Comparison of ENCODE assay signal across 24 cellular contexts in the genomic region with DNA sequence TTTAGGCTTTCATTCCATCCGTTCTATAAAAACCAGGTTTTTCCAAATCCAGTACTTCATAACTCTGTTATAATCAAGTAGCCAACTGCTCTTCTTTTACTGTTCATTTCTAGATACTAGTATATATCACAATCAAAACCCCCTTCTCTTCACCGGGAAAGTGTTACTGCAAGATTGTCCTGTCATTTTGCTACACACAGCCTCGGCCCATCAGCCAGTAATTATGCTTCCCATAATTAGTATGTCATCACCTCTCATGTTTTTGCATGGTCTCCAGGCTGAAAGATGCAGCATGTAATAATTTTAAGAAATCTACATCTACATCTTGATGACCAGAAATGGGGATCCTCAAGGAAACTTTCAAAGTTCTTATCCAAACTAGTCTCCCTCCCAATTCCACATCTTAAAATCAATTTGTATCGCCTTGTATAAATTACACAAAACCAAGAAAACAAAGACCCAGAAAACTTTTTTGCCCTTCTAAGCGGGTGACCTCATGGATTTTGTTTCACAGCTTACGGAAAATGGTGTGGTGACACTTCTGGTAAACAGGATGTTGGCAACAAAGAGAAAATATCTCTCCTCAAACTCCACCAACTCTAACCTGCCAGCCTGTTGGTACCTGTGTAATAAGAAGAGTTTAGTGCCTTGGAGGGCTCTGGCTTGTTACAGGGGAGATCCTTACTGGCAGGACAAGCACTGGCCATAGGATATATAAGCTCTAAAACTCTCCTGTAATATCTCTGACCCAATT. TPM values are rescaled to one million over a fixed set of nuclear protein-coding genes. Genes with fewer than 3 reads are reported as not detected.
DNase-seq lines count a peak whose midpoint lies in the region; ATAC-seq and TF ChIP-seq lines count a peak whose summit lies in the region.
"Had no signal": no experiment of that assay in that cellular context is flagged by ENCODE, and none has a peak within 500 bp of the region (broad histone marks: within the 10 kb centered on the region; RNA-seq: fewer than 3 reads in every experiment).

No MANE protein-coding gene starts in this region.

- no peak overlapping the region for H3K4me3 ChIP-seq in cardiac muscle cell
- H3K4me3 ChIP-seq in left ventricle myocardium inferior: no peak overlapping the region
- H3K4me3 ChIP-seq in A673 (ENCODE audit: low read depth, low read length, poor library complexity, severe bottlenecking): no peak overlapping the region
- H3K4me3 ChIP-seq: K562, lung, skin epidermis, tibial nerve had no signal

- CTCF ChIA-PET in A673 (lab: Charles Lee): interaction anchor here (1.1 kb wide), 1 partner anchor 184 kb away, joined by 4 read pairs; no protein-coding TSS in a partner anchor

- no peaks in the 10 kb centered on the region for H3K27me3 Mint-ChIP-seq in T-helper 2 cell treated with Interferon-gamma antibody and Interleukin-4, amounts not matched to agents 5 μg/mL and 100 μg/mL, for 36 hours (ENCODE audit: low read depth)
- no peaks in the 10 kb centered on the region for H3K27me3 Mint-ChIP-seq in activated naive CD8-positive, alpha-beta T cell treated with anti-CD3 and anti-CD28 coated beads for 36 hours
- H3K27me3 Mint-ChIP-seq in stimulated activated memory B cell treated with anti-CD40 and anti-IgM and Interleukin-4, amounts not matched to agents 10 μg/mL and 1 μg/mL and 100 μg/mL, for 72 hours: no peaks in the 10 kb centered on the region
- H3K27me3 Mint-ChIP-seq: brain had no signal

- no peak for DNase-seq in cardiac muscle cell (ENCODE audit: low read depth in 1 of 2, low spot score in 1 of 2)
- DNase-seq in left ventricle myocardium inferior: no peak
- no peak for DNase-seq in T-helper 2 cell treated with Interferon-gamma antibody and Interleukin-4, amounts not matched to agents 5 μg/mL and 100 μg/mL, for 36 hours (ENCODE audit: low spot score)
- no peak for DNase-seq in activated naive CD8-positive, alpha-beta T cell treated with anti-CD3 and anti-CD28 coated beads for 36 hours
- DNase-seq in A673 (ENCODE audit: low spot score): no peak
- DNase-seq: endodermal cell; kidney; NCI-H1694; NCI-H2171 treated with DMSO at 0.1 percent for 48 hours; NCI-H526 treated with DMSO at 0.1 percent for 48 hours; nucleus accumbens; RPMI8226; SK-N-SH; stimulated activated CD4-positive, alpha-beta T cell treated with anti-CD3 and anti-CD28 coated beads, Interleukin-2, amount 100 ng/mL, for 24 hours; T-helper 9 cell had no signal

- H3K36me3 Mint-ChIP-seq in T-helper 2 cell treated with Interferon-gamma antibody and Interleukin-4, amounts not matched to agents 5 μg/mL and 100 μg/mL, for 36 hours (ENCODE audit: low read depth): peaks cover 35% of the 10 kb centered on the region
- peaks cover 6% of the 10 kb centered on the region for H3K36me3 Mint-ChIP-seq in activated naive CD8-positive, alpha-beta T cell treated with anti-CD3 and anti-CD28 coated beads for 36 hours
- H3K36me3 Mint-ChIP-seq in stimulated activated memory B cell treated with anti-CD40 and anti-IgM and Interleukin-4, amounts not matched to agents 10 μg/mL and 1 μg/mL and 100 μg/mL, for 72 hours: peaks cover 41% of the 10 kb centered on the region

- no peak for ATAC-seq in stimulated activated memory B cell treated with anti-CD40 and anti-IgM and Interleukin-4, amounts not matched to agents 10 μg/mL and 1 μg/mL and 100 μg/mL, for 72 hours
- ATAC-seq in HG03442 (IDR thresholded peaks at IDR 0.05; ENCODE audit: unreplicated experiment) (no peak), GM18867 (IDR thresholded peaks at IDR 0.05; ENCODE audit: unreplicated experiment) (no peak)
- ATAC-seq: K562, WTC11 had no signal

- H3K9me3 ChIP-seq in cardiac muscle cell (ENCODE audit: low read depth): no peaks in the 10 kb centered on the region
- H3K9me3 ChIP-seq in left ventricle myocardium inferior (replicated peaks): no peaks in the 10 kb centered on the region
- H3K9me3 ChIP-seq in A673 (ENCODE audit: low read depth, low read length, poor library complexity, severe bottlenecking): no peaks in the 10 kb centered on the region
- H3K9me3 ChIP-seq: SK-N-SH, tibial nerve had no signal

- no peak overlapping the region for H3K4me3 Mint-ChIP-seq in T-helper 2 cell treated with Interferon-gamma antibody and Interleukin-4, amounts not matched to agents 5 μg/mL and 100 μg/mL, for 36 hours
- H3K4me3 Mint-ChIP-seq in activated naive CD8-positive, alpha-beta T cell treated with anti-CD3 and anti-CD28 coated beads for 36 hours: no peak overlapping the region
- H3K4me3 Mint-ChIP-seq in stimulated activated memory B cell treated with anti-CD40 and anti-IgM and Interleukin-4, amounts not matched to agents 10 μg/mL and 1 μg/mL and 100 μg/mL, for 72 hours: no peak overlapping the region
- H3K4me3 Mint-ChIP-seq: brain, endodermal cell, WTC11 had no signal

- POLR2A ChIA-PET in A673 (lab: Charles Lee; ENCODE audit: low non-redundant PET): no interaction called here

- no TSS peak for BruUV-seq in A673 (replicated peaks; lab: Mats Ljungman, UMichigan)

- H3K27ac Mint-ChIP-seq in T-helper 2 cell treated with Interferon-gamma antibody and Interleukin-4, amounts not matched to agents 5 μg/mL and 100 μg/mL, for 36 hours: peak overlapping the region; percentile 65
- H3K27ac Mint-ChIP-seq in activated naive CD8-positive, alpha-beta T cell treated with anti-CD3 and anti-CD28 coated beads for 36 hours: peak overlapping the region; percentile 85
- H3K27ac Mint-ChIP-seq in stimulated activated memory B cell treated with anti-CD40 and anti-IgM and Interleukin-4, amounts not matched to agents 10 μg/mL and 1 μg/mL and 100 μg/mL, for 72 hours: peak overlapping the region; percentile 33
- H3K27ac Mint-ChIP-seq: brain, endodermal cell, WTC11 had no signal

- intact Hi-C loops in left ventricle myocardium inferior (cut with micrococcal nuclease) (loop anchor here (5.0 kb wide), 1 partner anchor 183 kb away; no protein-coding TSS in a partner anchor), A673 (cut with micrococcal nuclease; ENCODE audit: unreplicated experiment) (no loop called here)

- H3K27ac ChIP-seq in cardiac muscle cell (peak overlapping the region; percentile 17), left ventricle myocardium inferior (replicated peaks) (no peak overlapping the region), A673 (ENCODE audit: low read depth, low read length, poor library complexity, severe bottlenecking) (no peak overlapping the region)
- H3K27ac ChIP-seq: tibial nerve had no signal

- H3K36me3 ChIP-seq in cardiac muscle cell: peaks cover 24% of the 10 kb centered on the region
- H3K36me3 ChIP-seq in left ventricle myocardium inferior: peaks cover 55% of the 10 kb centered on the region
- H3K36me3 ChIP-seq in A673 (ENCODE audit: insufficient read depth, low read length, poor library complexity, severe bottlenecking): peaks cover 33% of the 10 kb centered on the region

- H3K4me1 ChIP-seq in cardiac muscle cell (ENCODE audit: low read depth): no peaks in the 10 kb centered on the region
- H3K4me1 ChIP-seq in left ventricle myocardium inferior: no peaks in the 10 kb centered on the region
- no peaks in the 10 kb centered on the region for H3K4me1 ChIP-seq in A673 (ENCODE audit: insufficient read depth, low read length, poor library complexity, severe bottlenecking)

- no peaks in the 10 kb centered on the region for H3K9me3 Mint-ChIP-seq in T-helper 2 cell treated with Interferon-gamma antibody and Interleukin-4, amounts not matched to agents 5 μg/mL and 100 μg/mL, for 36 hours
- H3K9me3 Mint-ChIP-seq in activated naive CD8-positive, alpha-beta T cell treated with anti-CD3 and anti-CD28 coated beads for 36 hours: no peaks in the 10 kb centered on the region
- no peaks in the 10 kb centered on the region for H3K9me3 Mint-ChIP-seq in stimulated activated memory B cell treated with anti-CD40 and anti-IgM and Interleukin-4, amounts not matched to agents 10 μg/mL and 1 μg/mL and 100 μg/mL, for 72 hours
- H3K9me3 Mint-ChIP-seq: brain, endodermal cell, WTC11 had no signal

- peaks cover 19% of the 10 kb centered on the region for H3K4me1 Mint-ChIP-seq in T-helper 2 cell treated with Interferon-gamma antibody and Interleukin-4, amounts not matched to agents 5 μg/mL and 100 μg/mL, for 36 hours (ENCODE audit: low read depth)
- H3K4me1 Mint-ChIP-seq in activated naive CD8-positive, alpha-beta T cell treated with anti-CD3 and anti-CD28 coated beads for 36 hours: peaks cover 25% of the 10 kb centered on the region
- H3K4me1 Mint-ChIP-seq in stimulated activated memory B cell treated with anti-CD40 and anti-IgM and Interleukin-4, amounts not matched to agents 10 μg/mL and 1 μg/mL and 100 μg/mL, for 72 hours: no peaks in the 10 kb centered on the region
- H3K4me1 Mint-ChIP-seq: brain, endodermal cell, WTC11 had no signal

- TF ChIP-seq CTCF in cardiac muscle cell (IDR thresholded peaks at IDR 0.05; ENCODE audit: low read depth, low read length) (no peak), left ventricle myocardium inferior (IDR thresholded peaks at IDR 0.05; ENCODE audit: borderline replicate concordance) (no peak), A673 (conservative IDR thresholded peaks at IDR 0.05; ENCODE audit: low read depth, low read length) (no peak)

- H3K27me3 ChIP-seq in cardiac muscle cell (no peaks in the 10 kb centered on the region), left ventricle myocardium inferior (ENCODE audit: low read depth) (no peaks in the 10 kb centered on the region), A673 (replicated peaks; ENCODE audit: insufficient read depth, low read depth, low read length, poor library complexity) (no peaks in the 10 kb centered on the region)
- H3K27me3 ChIP-seq: tibial nerve had no signal

RNA-seq across cellular contexts. Expression of gene TACO1, which starts 9.3 kb away (rescaled TPM):
- total RNA-seq in cardiac muscle cell (25.6 and 34.1 TPM in 2 replicates), left ventricle myocardium inferior (44.7 TPM), A673 (2021) (38.7 and 39.0 TPM in 2 replicates)
- polyA plus RNA-seq in cardiac muscle cell: 41.3 and 54.9 TPM in 2 replicates
- 10 to 100 TPM; 38.3 to 39.6 TPM for total RNA-seq in activated naive CD8-positive, alpha-beta T cell treated with anti-CD3 and anti-CD28 coated beads for 36 hours

RNA-seq across cellular contexts. Expression of gene MAP3K3, which starts 12.2 kb away (rescaled TPM):
- total RNA-seq in cardiac muscle cell (28.1 and 31.1 TPM in 2 replicates), left ventricle myocardium inferior (41.3 TPM), A673 (2021) (25.9 and 27.8 TPM in 2 replicates)
- polyA plus RNA-seq in cardiac muscle cell: 26.5 and 31.9 TPM in 2 replicates
- 10 to 100 TPM; 20.1 to 20.8 TPM for total RNA-seq in activated naive CD8-positive, alpha-beta T cell treated with anti-CD3 and anti-CD28 coated beads for 36 hours

RNA-seq across cellular contexts. Expression of gene DCAF7, which starts 59.7 kb away (rescaled TPM):
- total RNA-seq in cardiac muscle cell: 48.2 and 56.7 TPM in 2 replicates
- polyA plus RNA-seq in cardiac muscle cell: 55.1 and 95.0 TPM in 2 replicates
- 45.7 TPM for total RNA-seq in left ventricle myocardium inferior
- 10 to 100 TPM; 92.1 to 95.1 TPM for total RNA-seq in activated naive CD8-positive, alpha-beta T cell treated with anti-CD3 and anti-CD28 coated beads for 36 hours
- 116 and 138 TPM in 2 replicates for total RNA-seq in A673 (2021)

Comparison
In these comparisons a context has a peak if more than half of its experiments do, and no peak if none do; other contexts are left out.
1. H3K27ac Mint-ChIP-seq: peak in every context shown above with its lines; median percentile 85 in activated naive CD8-positive, alpha-beta T cell treated with anti-CD3 and anti-CD28 coated beads for 36 hours; 65 in T-helper 2 cell treated with Interferon-gamma antibody and Interleukin-4, amounts not matched to agents 5 μg/mL and 100 μg/mL, for 36 hours; 33 in stimulated activated memory B cell treated with anti-CD40 and anti-IgM and Interleukin-4, amounts not matched to agents 10 μg/mL and 1 μg/mL and 100 μg/mL, for 72 hours.